Comparison of ENCODE assay signal across 13 cellular contexts in the genomic region with DNA sequence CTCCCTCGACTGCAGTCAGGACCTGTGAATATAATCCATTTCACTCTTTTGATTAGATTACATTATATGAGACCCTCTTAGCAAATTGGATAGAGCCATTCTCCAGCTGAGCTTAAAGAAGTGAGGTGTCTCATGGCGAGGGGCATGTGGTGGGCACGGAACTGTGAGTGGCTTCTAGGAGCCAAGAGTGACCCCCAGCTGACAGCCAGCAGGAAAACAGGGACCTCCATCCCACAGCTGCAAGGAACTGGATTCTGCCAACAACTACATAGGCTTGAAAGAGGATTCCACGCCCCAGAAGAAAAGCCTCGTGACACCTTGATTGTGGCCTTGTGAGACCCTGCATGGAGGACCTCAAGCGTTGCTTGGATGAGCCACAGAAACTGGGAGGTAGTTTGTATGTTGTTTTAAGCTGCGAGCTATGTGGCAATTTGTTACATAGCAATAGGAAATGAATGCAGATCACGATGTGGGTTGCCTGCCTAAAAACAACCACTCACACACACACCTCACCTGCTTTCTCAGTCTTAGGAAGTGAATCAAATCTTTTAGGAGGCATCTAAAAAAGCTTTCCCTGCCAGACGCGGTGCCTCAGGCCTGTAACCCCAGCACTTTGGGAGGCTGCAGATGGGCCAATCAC.
DNase-seq lines count a peak whose midpoint lies in the region; ATAC-seq, FAIRE-seq and TF ChIP-seq lines count a peak whose summit lies in the region.
"Had no signal": no experiment of that assay in that cellular context is flagged by ENCODE, and none has a peak within 500 bp of the region (broad histone marks: within the 10 kb centered on the region; RNA-seq: fewer than 3 reads in every experiment).

No MANE protein-coding gene starts in this region.

- intact Hi-C loops in activated CD4-positive, alpha-beta T cell treated with anti-CD3 and anti-CD28 coated beads, Interleukin-2, amount 10 ng/mL, durations not matched to agents 24 days and 14 days (cut with micrococcal nuclease), result no loop called here
- intact Hi-C loops in pancreas (cut with DNase I), result no loop called here

- H3K4me2 ChIP-seq in osteoblast (ENCODE audit: insufficient read depth, low read length), result no peak overlapping the region

- H3K4me3 Mint-ChIP-seq in activated CD4-positive, alpha-beta T cell treated with anti-CD3 and anti-CD28 coated beads, Interleukin-2, amount 10 ng/mL, durations not matched to agents 24 days and 14 days, result no peak overlapping the region
- H3K4me3 Mint-ChIP-seq in activated CD4-positive, alpha-beta T cell treated with anti-CD3 and anti-CD28 coated beads, Interleukin-2, amount 10 ng/mL, durations not matched to agents 7 days and 5 days, result no peak overlapping the region
- H3K4me3 Mint-ChIP-seq: CD4-positive, CD25-positive, alpha-beta regulatory T cell had no signal

- H3K36me3 ChIP-seq in osteoblast (ENCODE audit: insufficient read depth, low read length), result no peaks in the 10 kb centered on the region
- H3K36me3 ChIP-seq in pancreas, result no peaks in the 10 kb centered on the region

- H3K36me3 Mint-ChIP-seq in activated CD4-positive, alpha-beta T cell treated with anti-CD3 and anti-CD28 coated beads, Interleukin-2, amount 10 ng/mL, durations not matched to agents 24 days and 14 days (ENCODE audit: low read depth), result peaks cover 5% of the 10 kb centered on the region
- H3K36me3 Mint-ChIP-seq in activated CD4-positive, alpha-beta T cell treated with anti-CD3 and anti-CD28 coated beads, Interleukin-2, amount 10 ng/mL, durations not matched to agents 7 days and 5 days (ENCODE audit: low read depth), result peaks cover under 1% of the 10 kb centered on the region
- H3K36me3 Mint-ChIP-seq: CD4-positive, CD25-positive, alpha-beta regulatory T cell had no signal

- H3K4me1 Mint-ChIP-seq in activated CD4-positive, alpha-beta T cell treated with anti-CD3 and anti-CD28 coated beads, Interleukin-2, amount 10 ng/mL, durations not matched to agents 24 days and 14 days, result peaks cover 32% of the 10 kb centered on the region
- H3K4me1 Mint-ChIP-seq in activated CD4-positive, alpha-beta T cell treated with anti-CD3 and anti-CD28 coated beads, Interleukin-2, amount 10 ng/mL, durations not matched to agents 7 days and 5 days, result peaks cover 33% of the 10 kb centered on the region

- H3K27ac ChIP-seq in osteoblast (ENCODE audit: low read depth, low read length) (no peak overlapping the region), pancreas (no peak overlapping the region)
- H3K27ac ChIP-seq: 22Rv1, HL-60 had no signal

- FAIRE-seq in pancreas (lab: Jason Lieb, UNC), result no peak

- no peaks in the 10 kb centered on the region for H3K79me2 ChIP-seq in osteoblast (ENCODE audit: insufficient read depth, low read length)

- H3K9me3 ChIP-seq in osteoblast (ENCODE audit: low read depth, low read length) (no peaks in the 10 kb centered on the region), pancreas (no peaks in the 10 kb centered on the region)

- no peaks in the 10 kb centered on the region for H3K9me3 Mint-ChIP-seq in activated CD4-positive, alpha-beta T cell treated with anti-CD3 and anti-CD28 coated beads, Interleukin-2, amount 10 ng/mL, durations not matched to agents 24 days and 14 days
- no peaks in the 10 kb centered on the region for H3K9me3 Mint-ChIP-seq in activated CD4-positive, alpha-beta T cell treated with anti-CD3 and anti-CD28 coated beads, Interleukin-2, amount 10 ng/mL, durations not matched to agents 7 days and 5 days
- H3K9me3 Mint-ChIP-seq: CD4-positive, CD25-positive, alpha-beta regulatory T cell; HFFc6 had no signal

- CTCF ChIA-PET in activated CD4-positive, alpha-beta T cell treated with anti-CD3 and anti-CD28 coated beads, Interleukin-2, amount 10 ng/mL, durations not matched to agents 7 days and 5 days (lab: Charles Lee), result interaction anchor here (0.6 to 2.7 kb wide), 6 partner anchors 10 to 147 kb away, joined by 3 to 8 read pairs (median 3); no protein-coding TSS in a partner anchor

- H2AFZ ChIP-seq in osteoblast (ENCODE audit: low read length), result no peak overlapping the region

- H3K27ac Mint-ChIP-seq in activated CD4-positive, alpha-beta T cell treated with anti-CD3 and anti-CD28 coated beads, Interleukin-2, amount 10 ng/mL, durations not matched to agents 24 days and 14 days, result peak overlapping the region; percentile 38
- no peak overlapping the region for H3K27ac Mint-ChIP-seq in activated CD4-positive, alpha-beta T cell treated with anti-CD3 and anti-CD28 coated beads, Interleukin-2, amount 10 ng/mL, durations not matched to agents 7 days and 5 days
- H3K27ac Mint-ChIP-seq: HFFc6 had no signal

- ATAC-seq in pancreas, result no peak

- no peak for DNase-seq in activated CD4-positive, alpha-beta T cell treated with anti-CD3 and anti-CD28 coated beads, Interleukin-2, amount 10 ng/mL, durations not matched to agents 24 days and 14 days
- DNase-seq in activated CD4-positive, alpha-beta T cell treated with anti-CD3 and anti-CD28 coated beads, Interleukin-2, amount 10 ng/mL, durations not matched to agents 7 days and 5 days, result no peak
- peak; percentile 29 for DNase-seq in epithelial cell of proximal tubule (ENCODE audit: low read depth)
- peak; percentile 65 for DNase-seq in osteoblast (ENCODE audit: insufficient read length, low spot score, missing footprints)
- no peak for DNase-seq in T-helper 9 cell
- no peak for DNase-seq in stimulated activated CD4-positive, alpha-beta T cell treated with anti-CD3 and anti-CD28 coated beads, Interleukin-15, amount 100 ng/mL, for 24 hours
- DNase-seq in pancreas, result no peak
- DNase-seq: CD4-positive, CD25-positive, alpha-beta regulatory T cell; DMS53; HCEC 1CT had no signal

- POLR2A ChIA-PET in activated CD4-positive, alpha-beta T cell treated with anti-CD3 and anti-CD28 coated beads, Interleukin-2, amount 10 ng/mL, durations not matched to agents 7 days and 5 days (lab: Charles Lee), result no interaction called here

- no peaks in the 10 kb centered on the region for H3K27me3 ChIP-seq in osteoblast (ENCODE audit: insufficient read depth, low read length)
- no peaks in the 10 kb centered on the region for H3K27me3 ChIP-seq in pancreas

- H4K20me1 ChIP-seq in osteoblast (ENCODE audit: insufficient read depth, low read length), result no peaks in the 10 kb centered on the region

- no peaks in the 10 kb centered on the region for H3K27me3 Mint-ChIP-seq in activated CD4-positive, alpha-beta T cell treated with anti-CD3 and anti-CD28 coated beads, Interleukin-2, amount 10 ng/mL, durations not matched to agents 24 days and 14 days
- peaks cover 3% of the 10 kb centered on the region for H3K27me3 Mint-ChIP-seq in activated CD4-positive, alpha-beta T cell treated with anti-CD3 and anti-CD28 coated beads, Interleukin-2, amount 10 ng/mL, durations not matched to agents 7 days and 5 days

- 85 to 86% methylated on average over 10 of the region's 10 CpGs for WGBS in pancreas, 2 donors

- H3K4me1 ChIP-seq in osteoblast (ENCODE audit: insufficient read depth, low read length) (peaks cover 22% of the 10 kb centered on the region), pancreas (peaks cover 6 to 19% (median 18%) of the 10 kb centered on the region in 3 donors)

- TF ChIP-seq CTCF in epithelial cell of proximal tubule (conservative IDR thresholded peaks at IDR 0.05; ENCODE audit: low read depth, low read length) (no peak), osteoblast (IDR thresholded peaks at IDR 0.05; ENCODE audit: extremely low read depth, low read depth, low read length) (no peak), pancreas (IDR thresholded peaks at IDR 0.05) (no peak)

- H3K4me3 ChIP-seq in epithelial cell of proximal tubule (ENCODE audit: low read depth, low read length) (no peak overlapping the region), osteoblast (ENCODE audit: insufficient read depth, low read length) (no peak overlapping the region), pancreas (no peak overlapping the region)

Comparison
In these comparisons a context has a peak if more than half of its experiments do, and no peak if none do; other contexts are left out.
1. DNase-seq: peak in epithelial cell of proximal tubule (single experiment) and osteoblast (single experiment); none in activated CD4-positive, alpha-beta T cell treated with anti-CD3 and anti-CD28 coated beads, Interleukin-2, amount 10 ng/mL, durations not matched to agents 24 days and 14 days (single experiment), activated CD4-positive, alpha-beta T cell treated with anti-CD3 and anti-CD28 coated beads, Interleukin-2, amount 10 ng/mL, durations not matched to agents 7 days and 5 days (single experiment), T-helper 9 cell (single experiment), stimulated activated CD4-positive, alpha-beta T cell treated with anti-CD3 and anti-CD28 coated beads, Interleukin-15, amount 100 ng/mL, for 24 hours (single experiment) and pancreas (0 of 6).